ENCODE assay signal across 13 cellular contexts in the genomic region with DNA sequence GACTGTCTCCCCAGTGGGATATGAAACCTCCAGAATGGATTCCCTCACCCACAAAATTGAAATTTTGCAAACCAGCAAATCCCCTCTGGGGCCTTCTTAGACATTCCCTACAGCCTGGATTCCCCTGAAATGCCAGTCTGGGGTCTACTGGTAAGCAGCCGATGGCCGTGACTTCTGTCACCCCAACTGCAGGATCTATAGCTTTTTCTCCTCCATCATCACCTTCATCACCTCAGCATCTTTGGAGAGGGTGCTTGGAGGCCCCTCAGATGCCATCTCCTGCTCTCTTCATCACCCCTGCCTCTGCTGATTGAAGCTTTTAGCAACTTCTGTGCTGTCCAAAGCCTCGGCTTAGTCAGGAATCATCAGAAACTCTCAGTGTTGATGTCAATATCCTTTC. TPM values are rescaled to one million over a fixed set of nuclear protein-coding genes. Genes with fewer than 3 reads are reported as not detected.
DNase-seq lines count a peak whose midpoint lies in the region; ATAC-seq and TF ChIP-seq lines count a peak whose summit lies in the region.
"Had no signal": no experiment of that assay in that cellular context is flagged by ENCODE, and none has a peak within 500 bp of the region (broad histone marks: within the 10 kb centered on the region; RNA-seq: fewer than 3 reads in every experiment).

No MANE protein-coding gene starts in this region.

- H3K27ac ChIP-seq in thoracic aorta: peak overlapping the region; percentile 76 to 87
- H3K27ac ChIP-seq: BLaER1 treated with 17β-estradiol and CSF1 and Interleukin-3, amounts not matched to agents 10 nM and 100 nM had no signal

- H3K4me3 Mint-ChIP-seq in brain (peak overlapping the region; percentile 31 to 76 (median 53)), neural crest cell (peak overlapping the region; percentile 48)
- H3K4me3 Mint-ChIP-seq: CD4-positive, CD25-positive, alpha-beta regulatory T cell had no signal

- H3K27ac Mint-ChIP-seq in brain: peak overlapping the region in 2 of 5 experiments; percentile 13 to 55
- H3K27ac Mint-ChIP-seq in neural crest cell (ENCODE audit: unreplicated experiment): no peak overlapping the region
- H3K27ac Mint-ChIP-seq: CD4-positive, CD25-positive, alpha-beta regulatory T cell; GM23338; IgD-negative memory B cell had no signal

- H3K4me1 Mint-ChIP-seq in brain (peaks cover 32% of the 10 kb centered on the region), neural crest cell (peaks cover 12% of the 10 kb centered on the region)

- H3K4me3 ChIP-seq in thoracic aorta: no peak overlapping the region
- H3K4me3 ChIP-seq: BLaER1 treated with 17β-estradiol and CSF1 and Interleukin-3, amounts not matched to agents 10 nM and 100 nM; GM23338 had no signal

- no peak for TF ChIP-seq CTCF in brain (conservative IDR thresholded peaks at IDR 0.05)
- no peak for TF ChIP-seq CTCF in neural crest cell (conservative IDR thresholded peaks at IDR 0.05)
- TF ChIP-seq CTCF in thoracic aorta (IDR thresholded peaks at IDR 0.05): no peak

- H3K36me3 ChIP-seq in thoracic aorta: no peaks in the 10 kb centered on the region
- H3K36me3 ChIP-seq: BLaER1 treated with 17β-estradiol and CSF1 and Interleukin-3, amounts not matched to agents 10 nM and 100 nM had no signal

- peaks cover 58% of the 10 kb centered on the region for H3K27me3 Mint-ChIP-seq in brain
- H3K27me3 Mint-ChIP-seq in neural crest cell (ENCODE audit: low read depth): peaks cover 68% of the 10 kb centered on the region

- no peak for ATAC-seq in thoracic aorta (ENCODE audit: insufficient number of reproducible peaks, low FRiP score, low read depth)
- ATAC-seq: GM23338 had no signal

- H3K36me3 Mint-ChIP-seq in brain (no peaks in the 10 kb centered on the region), neural crest cell (ENCODE audit: low read depth) (peaks cover 2% of the 10 kb centered on the region)
- H3K36me3 Mint-ChIP-seq: CD4-positive, CD25-positive, alpha-beta regulatory T cell; IgD-negative memory B cell had no signal

- H3K4me1 ChIP-seq in thoracic aorta (ENCODE audit: control insufficient read depth in 1 of 2, low read depth in 2 of 2): peaks cover 24 to 39% of the 10 kb centered on the region in 2 donors

- intact Hi-C loops in posterior vena cava (cut with DNase I): loop anchor here (2.0 to 5.0 kb wide), 4 partner anchors 228 to 475 kb away; no protein-coding TSS in a partner anchor

- H3K27me3 ChIP-seq in thoracic aorta (replicated peaks; ENCODE audit: insufficient read depth): no peaks in the 10 kb centered on the region

- DNase-seq in neural crest cell (ENCODE audit: low read depth, low spot score) (no peak), thoracic aorta (ENCODE audit: low spot score) (no peak), DMS53 treated with DMSO at 0.1 percent for 48 hours (lab: John Stamatoyannopoulos, UW; ENCODE audit: unreplicated experiment) (no peak), posterior vena cava (ENCODE audit: low spot score) (no peak), NCI-H510A (lab: John Stamatoyannopoulos, UW) (no peak), AG08395 (ENCODE audit: low spot score) (no peak)
- DNase-seq: CD4-positive, CD25-positive, alpha-beta regulatory T cell; DMS53; H7 had no signal

- peaks cover 0 to 13% (median 0%) of the 10 kb centered on the region in 5 experiments for H3K9me3 Mint-ChIP-seq in brain
- peaks cover 4% of the 10 kb centered on the region for H3K9me3 Mint-ChIP-seq in neural crest cell
- H3K9me3 Mint-ChIP-seq: IgD-negative memory B cell had no signal

- no peaks in the 10 kb centered on the region for H3K9me3 ChIP-seq in thoracic aorta

RNA-seq across cellular contexts. Expression of a gene that starts 2.6 kb away (rescaled TPM):
- polyA plus RNA-seq in brain (ENCODE audit: insufficient read depth, low read depth, low replicate concordance): 11.6 TPM
- total RNA-seq in neural crest cell: 0.93 and 1.7 TPM in 2 replicates
- total RNA-seq in thoracic aorta: 100 to 1,000 TPM; 168 to 188 TPM
- total RNA-seq in posterior vena cava: 100 to 1,000 TPM in 1 of 2 donors, 10 to 100 TPM in 1; 99.7 to 117 TPM
- total RNA-seq: CD4-positive, CD25-positive, alpha-beta regulatory T cell had no signal
- polyA plus RNA-seq: CD4-positive, CD25-positive, alpha-beta regulatory T cell had no signal

Comparison
In these comparisons a context has a peak if more than half of its experiments do, and no peak if none do; other contexts are left out.
1. RNA of a gene that starts 2.6 kb away (total RNA-seq): 168 to 188 TPM in thoracic aorta and 99.7 to 117 TPM in posterior vena cava; 0.93 to 1.7 TPM in neural crest cell; every median in the first group is over 10 times any median in the second.